In the genomic region with DNA sequence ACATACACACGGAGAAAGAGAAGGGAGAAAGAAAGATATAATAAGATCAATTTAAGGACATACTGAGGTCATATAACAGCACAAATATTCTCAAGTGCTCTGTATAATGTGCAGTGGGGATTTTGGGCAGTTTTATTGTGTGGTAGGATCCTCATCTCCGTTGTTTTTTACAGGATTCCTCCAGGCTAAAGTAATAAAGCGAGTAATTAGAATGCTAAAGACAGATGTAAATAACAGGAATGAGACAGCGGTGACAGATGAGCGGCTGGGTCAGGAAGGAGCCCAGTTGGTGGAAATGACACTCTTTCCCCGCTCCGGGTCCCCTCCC, we compare ENCODE assay signal across 8 cellular contexts. TPM values are rescaled to one million over a fixed set of nuclear protein-coding genes. Genes with fewer than 3 reads are reported as not detected.
DNase-seq lines count a peak whose midpoint lies in the region; ATAC-seq and TF ChIP-seq lines count a peak whose summit lies in the region.

No MANE protein-coding gene starts in this region.

- no peak for TF ChIP-seq CTCF in dorsolateral prefrontal cortex (IDR thresholded peaks at IDR 0.05 in 54 of 56, conservative IDR thresholded peaks at IDR 0.05 in 2 of 56; ENCODE audit: low read depth in 1 of 56, partially characterized antibody in 56 of 56)
- TF ChIP-seq CTCF in natural killer cell (IDR thresholded peaks at IDR 0.05) = no peak
- TF ChIP-seq CTCF in CD14-positive monocyte (IDR thresholded peaks at IDR 0.05) = no peak

- no peak overlapping the region for H3K27ac Mint-ChIP-seq in stimulated activated naive CD8-positive, alpha-beta T cell treated with anti-CD3 and anti-CD28 coated beads, Interleukin-15, Interleukin-2, amounts not matched to agents 100 ng/mL and 50 ng/mL, for 24 hours
- H3K27ac Mint-ChIP-seq in natural killer cell (no peak overlapping the region), CD14-positive monocyte (no peak overlapping the region)

- H3K36me3 Mint-ChIP-seq in stimulated activated naive CD8-positive, alpha-beta T cell treated with anti-CD3 and anti-CD28 coated beads, Interleukin-15, Interleukin-2, amounts not matched to agents 100 ng/mL and 50 ng/mL, for 24 hours (ENCODE audit: low read depth) = no peaks in the 10 kb centered on the region
- H3K36me3 Mint-ChIP-seq in natural killer cell = peaks cover 22% of the 10 kb centered on the region
- no peaks in the 10 kb centered on the region for H3K36me3 Mint-ChIP-seq in CD14-positive monocyte

- H3K4me1 Mint-ChIP-seq in stimulated activated naive CD8-positive, alpha-beta T cell treated with anti-CD3 and anti-CD28 coated beads, Interleukin-15, Interleukin-2, amounts not matched to agents 100 ng/mL and 50 ng/mL, for 24 hours (ENCODE audit: low read depth) = peaks cover 9% of the 10 kb centered on the region
- H3K4me1 Mint-ChIP-seq in natural killer cell (peaks cover 0 to 6% of the 10 kb centered on the region in 2 donors), CD14-positive monocyte (peaks cover 5% of the 10 kb centered on the region)

- no peak overlapping the region for H3K27ac ChIP-seq in dorsolateral prefrontal cortex

- ATAC-seq in stimulated activated naive CD8-positive, alpha-beta T cell treated with anti-CD3 and anti-CD28 coated beads, Interleukin-15, Interleukin-2, amounts not matched to agents 100 U/mL and 50 U/mL, for 24 hours = no peak
- no peak for ATAC-seq in natural killer cell
- no peak for ATAC-seq in HG03159 (IDR thresholded peaks at IDR 0.05; ENCODE audit: unreplicated experiment)

- intact Hi-C loops in dorsolateral prefrontal cortex (cut with DNase I) = no loop called here
- intact Hi-C loops in natural killer cell (cut with micrococcal nuclease) = no loop called here
- intact Hi-C loops in CD14-positive monocyte (cut with micrococcal nuclease) = no loop called here

- H3K27me3 Mint-ChIP-seq in stimulated activated naive CD8-positive, alpha-beta T cell treated with anti-CD3 and anti-CD28 coated beads, Interleukin-15, Interleukin-2, amounts not matched to agents 100 ng/mL and 50 ng/mL, for 24 hours = peaks cover 79% of the 10 kb centered on the region
- H3K27me3 Mint-ChIP-seq in natural killer cell (ENCODE audit: low read depth in 2 of 2) (peaks cover 52 to 81% of the 10 kb centered on the region in 2 donors), CD14-positive monocyte (ENCODE audit: low read depth in 3 of 3) (peaks cover 53 to 80% (median 71%) of the 10 kb centered on the region in 3 donors)

- H3K9me3 Mint-ChIP-seq in stimulated activated naive CD8-positive, alpha-beta T cell treated with anti-CD3 and anti-CD28 coated beads, Interleukin-15, Interleukin-2, amounts not matched to agents 100 ng/mL and 50 ng/mL, for 24 hours = no peaks in the 10 kb centered on the region
- H3K9me3 Mint-ChIP-seq in natural killer cell = peaks cover 0 to 3% of the 10 kb centered on the region in 2 donors
- H3K9me3 Mint-ChIP-seq in CD14-positive monocyte = peaks cover 0 to 10% (median 3%) of the 10 kb centered on the region in 7 donors

- H3K4me3 Mint-ChIP-seq in stimulated activated naive CD8-positive, alpha-beta T cell treated with anti-CD3 and anti-CD28 coated beads, Interleukin-15, Interleukin-2, amounts not matched to agents 100 ng/mL and 50 ng/mL, for 24 hours = peak overlapping the region; percentile 78
- peak overlapping the region; percentile 70 for H3K4me3 Mint-ChIP-seq in natural killer cell
- H3K4me3 Mint-ChIP-seq in CD14-positive monocyte = peak overlapping the region in 1 of 2 donors; percentile 86

- peak overlapping the region in 57 of 59 donors; percentile 11 to 61 (median 44) for H3K4me3 ChIP-seq in dorsolateral prefrontal cortex

- DNase-seq in stimulated activated naive CD8-positive, alpha-beta T cell treated with anti-CD3 and anti-CD28 coated beads, Interleukin-15, Interleukin-2, amounts not matched to agents 100 U/mL and 50 U/mL, for 24 hours = no peak
- no peak for DNase-seq in dorsolateral prefrontal cortex
- DNase-seq in natural killer cell = no peak
- DNase-seq in AG08396 (ENCODE audit: low spot score) = no peak
- no peak for DNase-seq in CD14-positive monocyte (ENCODE audit: low spot score)
- no peak for DNase-seq in NCI-H146 (lab: John Stamatoyannopoulos, UW)

- H3K27me3 ChIP-seq in dorsolateral prefrontal cortex = peaks cover 11 to 86% (median 65%) of the 10 kb centered on the region in 45 donors

RNA-seq across cellular contexts. Expression of a gene that starts 15.9 kb away (rescaled TPM):
- total RNA-seq in dorsolateral prefrontal cortex (under 1 TPM in 1 of 120 experiments, not detected in 119; 0.17 TPM), natural killer cell (not detected)
- not detected for polyA plus RNA-seq in CD14-positive monocyte
